ENCODE assay signal across 16 cellular contexts in the genomic region with DNA sequence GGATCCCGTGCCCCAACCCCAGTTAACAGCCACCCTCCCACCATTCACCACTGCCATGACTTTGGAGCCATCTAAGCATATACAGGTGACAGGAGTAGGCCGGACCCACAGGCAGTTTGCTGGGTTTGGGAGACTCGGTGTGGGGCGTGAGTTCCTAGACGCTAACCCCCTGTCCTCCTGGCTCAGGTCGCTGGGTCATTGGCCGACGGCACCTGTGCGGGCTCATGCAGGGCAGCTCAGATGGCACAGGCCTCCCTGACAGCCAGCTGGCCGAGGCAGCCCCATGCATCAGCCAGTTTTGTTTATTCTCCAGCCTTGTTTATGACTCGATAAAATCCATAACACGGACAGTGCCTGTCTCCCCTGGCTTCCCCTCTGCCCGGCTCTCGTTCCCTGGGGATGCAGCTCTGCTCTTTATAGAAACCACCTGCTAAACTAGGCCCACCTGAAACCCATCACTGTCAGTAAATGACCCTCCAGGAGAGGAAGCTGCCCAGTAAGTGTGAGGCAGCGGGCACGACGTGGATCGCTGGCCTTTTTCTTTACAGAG. TPM values are rescaled to one million over a fixed set of nuclear protein-coding genes. Genes with fewer than 3 reads are reported as not detected.
A peak's percentile ranks its signal among the peaks of the same experiment; 100 is the strongest.
DNase-seq lines count a peak whose midpoint lies in the region; ATAC-seq and TF ChIP-seq lines count a peak whose summit lies in the region.
"Had no signal": no experiment of that assay in that cellular context is flagged by ENCODE, and none has a peak within 500 bp of the region (broad histone marks: within the 10 kb centered on the region; RNA-seq: fewer than 3 reads in every experiment).

No MANE protein-coding gene starts in this region.

- no peak overlapping the region for H3K4me3 Mint-ChIP-seq in nephron progenitor cell
- H3K4me3 Mint-ChIP-seq: HFFc6 had no signal

- TF ChIP-seq CTCF in nephron progenitor cell (IDR thresholded peaks at IDR 0.05) (no peak), smooth muscle cell (IDR thresholded peaks at IDR 0.05; ENCODE audit: borderline replicate concordance, insufficient read depth, poor library complexity, severe bottlenecking) (no peak)

- peaks cover 10% of the 10 kb centered on the region for H3K27me3 Mint-ChIP-seq in nephron progenitor cell (ENCODE audit: low read depth, poor library complexity)

- WGBS in smooth muscle cell (ENCODE audit: low lambda C conversion rate) = 96% methylated on average over 18 of the region's 18 CpGs

- peak overlapping the region; percentile 65 for H3K9ac ChIP-seq in BLaER1
- H3K9ac ChIP-seq in smooth muscle cell (ENCODE audit: low read depth) = no peak overlapping the region

- peaks cover 11% of the 10 kb centered on the region for H3K9me3 ChIP-seq in BLaER1
- no peaks in the 10 kb centered on the region for H3K9me3 ChIP-seq in smooth muscle cell (replicated peaks; ENCODE audit: low read depth)

- no peaks in the 10 kb centered on the region for H3K27me3 ChIP-seq in BLaER1
- H3K27me3 ChIP-seq in smooth muscle cell (ENCODE audit: low read depth) = no peaks in the 10 kb centered on the region

- no peaks in the 10 kb centered on the region for H3K9me3 Mint-ChIP-seq in nephron progenitor cell

- no peaks in the 10 kb centered on the region for H3F3A ChIP-seq in smooth muscle cell (ENCODE audit: low read depth)

- H3K36me3 ChIP-seq in BLaER1 (peaks cover 5% of the 10 kb centered on the region), smooth muscle cell (ENCODE audit: low read depth) (no peaks in the 10 kb centered on the region)

- H2AFZ ChIP-seq in smooth muscle cell (ENCODE audit: low read depth) = no peak overlapping the region

- H3K27ac Mint-ChIP-seq in nephron progenitor cell = peak overlapping the region; percentile 27
- H3K27ac Mint-ChIP-seq: HFFc6 had no signal

- peaks cover 2% of the 10 kb centered on the region for H3K36me3 Mint-ChIP-seq in nephron progenitor cell (ENCODE audit: low read depth)

- H3K79me2 ChIP-seq in smooth muscle cell (ENCODE audit: low read depth) = no peaks in the 10 kb centered on the region

- no peak overlapping the region for H3K4me3 ChIP-seq in BLaER1
- no peak overlapping the region for H3K4me3 ChIP-seq in smooth muscle cell
- H3K4me3 ChIP-seq: SK-N-MC had no signal

- ATAC-seq in HG03139 (IDR thresholded peaks at IDR 0.05; ENCODE audit: unreplicated experiment) (no peak), left lobe of liver (no peak)
- ATAC-seq: Panc1 had no signal

- H4K20me1 ChIP-seq in BLaER1 (no peaks in the 10 kb centered on the region), smooth muscle cell (ENCODE audit: low read depth) (peaks cover 32% of the 10 kb centered on the region)

- H3K4me1 ChIP-seq in BLaER1 (peaks cover 73% of the 10 kb centered on the region), smooth muscle cell (ENCODE audit: low read depth) (peaks cover 6% of the 10 kb centered on the region)

- H3K4me1 Mint-ChIP-seq in nephron progenitor cell = peaks cover 64% of the 10 kb centered on the region

- H3K4me2 ChIP-seq in BLaER1 (peak overlapping the region; percentile 87), smooth muscle cell (no peak overlapping the region)

- H3K27ac ChIP-seq in BLaER1 (peak overlapping the region; percentile 70), smooth muscle cell (ENCODE audit: low read depth) (no peak overlapping the region)
- H3K27ac ChIP-seq: SK-N-MC had no signal

- DNase-seq in COLO668 (lab: John Stamatoyannopoulos, UW; ENCODE audit: unreplicated experiment) (peak; percentile 11), SK-N-DZ (ENCODE audit: low spot score) (peak; percentile 48), nephron progenitor cell (no peak), anterior cingulate cortex (lab: John Stamatoyannopoulos, UW) (no peak), left lobe of liver (ENCODE audit: low spot score) (no peak), smooth muscle cell (lab: John Stamatoyannopoulos, UW; ENCODE audit: unreplicated experiment) (no peak)
- DNase-seq: HFFc6, KG1, NCI-H1105, NCI-H1694, NCI-H510A treated with DMSO at 0.1 percent for 48 hours, NCI-H82 had no signal

RNA-seq across cellular contexts. Expression of a gene that starts 46.0 kb away (rescaled TPM):
- polyA plus RNA-seq in SK-N-DZ (2014; cell fraction: cytosol; rRNA removed) = 1.7 and 2.4 TPM in 2 replicates
- 0.85 and 1.3 TPM in 2 replicates for polyA plus RNA-seq in SK-N-DZ (2014; cell fraction: nucleus; rRNA removed)
- total RNA-seq in left lobe of liver (0.15 TPM), smooth muscle cell (6.5 and 7.5 TPM in 2 replicates)
- 4.6 and 5.7 TPM in 2 replicates for polyA plus RNA-seq in smooth muscle cell

Comparison
In these comparisons a context has a peak if more than half of its experiments do, and no peak if none do; other contexts are left out.
1. DNase-seq: peak in COLO668 (single experiment) and SK-N-DZ (single experiment); none in nephron progenitor cell (single experiment), anterior cingulate cortex (0 of 58), left lobe of liver (single experiment) and smooth muscle cell (single experiment).